8 cellular contexts compared by ENCODE assay signal in the genomic region with DNA sequence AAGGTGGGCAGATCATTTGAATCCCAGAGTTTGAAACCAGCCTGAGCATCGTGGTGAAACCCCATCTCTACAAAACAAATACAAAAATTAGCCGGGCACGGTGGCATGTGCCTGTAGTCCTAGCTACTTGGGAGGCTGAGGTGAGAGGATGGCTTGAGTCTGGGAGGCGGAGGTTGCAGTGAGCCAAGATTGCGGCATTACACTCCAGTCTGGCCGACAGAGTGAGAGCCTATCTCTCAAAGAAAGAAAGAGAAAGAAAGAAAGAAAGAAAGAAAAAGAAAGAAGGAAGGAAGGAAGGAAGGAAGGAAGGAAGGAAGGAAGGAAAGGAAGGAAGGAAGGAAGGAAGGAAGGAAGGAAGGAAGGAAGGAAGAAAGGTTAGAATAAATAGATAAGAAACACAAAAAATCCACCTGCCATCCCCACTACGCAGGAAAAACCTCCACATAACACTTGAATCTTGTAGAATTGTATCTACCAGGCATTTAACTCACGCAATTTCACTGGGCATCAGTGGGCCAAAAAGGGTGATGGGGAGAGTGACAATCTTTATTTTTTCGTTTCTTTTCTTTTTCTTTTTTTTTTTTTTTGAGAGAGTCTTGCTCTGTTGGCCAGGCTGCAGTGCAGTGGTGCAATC. TPM values are rescaled to one million over a fixed set of nuclear protein-coding genes. Genes with fewer than 3 reads are reported as not detected.
DNase-seq lines count a peak whose midpoint lies in the region; ATAC-seq, FAIRE-seq and TF ChIP-seq lines count a peak whose summit lies in the region.
"Not testable (repeated sequence)": the region's sequence is repeated elsewhere in the genome, so short reads cannot be mapped to it uniquely, and the experiment has no call there.

No MANE protein-coding gene starts in this region.

- H3K9ac ChIP-seq in KMS-11, result peak overlapping the region; percentile 30; the same call in 1 of the 2 replicates
- not testable (repeated sequence) for H3K9ac ChIP-seq in K562 (ENCODE audit: insufficient read depth in 1 of 2, low read depth in 2 of 2, low read length in 2 of 2); fibroblast of lung (ENCODE audit: insufficient read depth, low read length)
- peak overlapping the region; percentile 58 for H3K9ac ChIP-seq in mesenchymal stem cell (ENCODE audit: low read length)

- not testable (repeated sequence) for BruUV-seq in A673 (replicated peaks; lab: Mats Ljungman, UMichigan); K562 (replicated peaks; lab: Mats Ljungman, UMichigan)

- peak overlapping the region; percentile 1 for H2BK5ac ChIP-seq in mesenchymal stem cell (ENCODE audit: low read depth, low read length, poor library complexity, severe bottlenecking)

- H3K9me3 ChIP-seq in A673 (ENCODE audit: low read depth, low read length, poor library complexity, severe bottlenecking); K562 (replicated peaks; ENCODE audit: control insufficient read depth, insufficient read depth, low read depth, low read length); fibroblast of lung (ENCODE audit: control insufficient read depth, insufficient read depth, low read depth, low read length); mesenchymal stem cell (ENCODE audit: control insufficient read depth, low read length); gastrocnemius medialis; tibial nerve: not testable (repeated sequence)

- peak overlapping the region; percentile 83 for H3K27ac ChIP-seq in A673 (ENCODE audit: low read depth, low read length, poor library complexity, severe bottlenecking)
- peak overlapping the region; percentile 13; the same call in 1 of the 2 replicates for H3K27ac ChIP-seq in KMS-11
- H3K27ac ChIP-seq in K562 (ENCODE audit: extremely low read depth, low read depth, low read length); fibroblast of lung (ENCODE audit: insufficient read depth, low read length): not testable (repeated sequence)
- peak overlapping the region; percentile 80 for H3K27ac ChIP-seq in mesenchymal stem cell (ENCODE audit: low read length, poor library complexity, severe bottlenecking)
- H3K27ac ChIP-seq in gastrocnemius medialis, result peak overlapping the region; percentile 69 to 83 (median 72)
- H3K27ac ChIP-seq in tibial nerve, result peak overlapping the region; percentile 42 to 86 (median 76)

- H4K20me1 ChIP-seq in KMS-11 (ENCODE audit: insufficient read depth); K562 (replicated peaks; ENCODE audit: control insufficient read depth, insufficient read depth, low read length); fibroblast of lung (ENCODE audit: control insufficient read depth, extremely low read depth, insufficient read depth, low read length): not testable (repeated sequence)

- H3K4me3 Mint-ChIP-seq in activated CD8-positive, alpha-beta T cell treated with anti-CD3 and anti-CD28 coated beads, Interleukin-2, amount 10 ng/mL, durations not matched to agents 7 days and 5 days, result peak overlapping the region; percentile 51

- H3K4me3 ChIP-seq in A673 (ENCODE audit: low read depth, low read length, poor library complexity, severe bottlenecking) (peak overlapping the region; percentile 16), mesenchymal stem cell (ENCODE audit: insufficient read depth in 1 of 2, low read depth in 1 of 2, low read length in 2 of 2) (peak overlapping the region in 1 of 2 experiments; percentile 64), gastrocnemius medialis (peak overlapping the region in 1 of 4 donors; percentile 37), tibial nerve (peak overlapping the region in 2 of 4 donors; percentile 19 to 24)
- not testable (repeated sequence) for H3K4me3 ChIP-seq in KMS-11 (IDR thresholded peaks at IDR 0.05; ENCODE audit: insufficient read depth, low read depth, low read length); K562; fibroblast of lung (replicated peaks in 1 of 4; ENCODE audit: control extremely low read depth in 1 of 4, insufficient read depth in 1 of 4, low read depth in 3 of 4, low read length in 4 of 4)

- H3K79me1 ChIP-seq in mesenchymal stem cell (replicated peaks; ENCODE audit: low read length, poor library complexity, severe bottlenecking), result not testable (repeated sequence)

- not testable (repeated sequence) for TF ChIP-seq RAD21 in K562 (CRISPR knock-in tag; conservative IDR thresholded peaks at IDR 0.05 in 1 of 2, IDR thresholded peaks at IDR 0.05 in 1 of 2)

- peak overlapping the region; percentile 10 for H4K8ac ChIP-seq in mesenchymal stem cell (ENCODE audit: low read length)

- H2BK120ac ChIP-seq in mesenchymal stem cell (ENCODE audit: low read depth, low read length), result peak overlapping the region; percentile 67

- H3K4ac ChIP-seq in mesenchymal stem cell (ENCODE audit: low read depth in 1 of 2, low read length in 2 of 2), result peak overlapping the region in 1 of 2 experiments; percentile 75

- H4K91ac ChIP-seq in mesenchymal stem cell (ENCODE audit: low read length), result peak overlapping the region; percentile 81

- H2AK5ac ChIP-seq in mesenchymal stem cell (ENCODE audit: low read length, severe bottlenecking), result not testable (repeated sequence)

- FAIRE-seq in K562 (lab: Jason Lieb, UNC), result not testable (repeated sequence)

- not testable (repeated sequence) for TF ChIP-seq EP300 in K562 (IDR thresholded peaks at IDR 0.05; ENCODE audit: low read length); tibial nerve (IDR thresholded peaks at IDR 0.05)

- H3K4me2 ChIP-seq in KMS-11 (peak overlapping the region; percentile 87), fibroblast of lung (ENCODE audit: extremely low read depth, insufficient read depth, low read length) (peak overlapping the region; percentile 15)
- H3K4me2 ChIP-seq in K562 (ENCODE audit: insufficient read depth, low read length); mesenchymal stem cell (ENCODE audit: low read length, poor library complexity, severe bottlenecking): not testable (repeated sequence)

- DNase-seq in A673 (ENCODE audit: low spot score), result peak; percentile 74
- DNase-seq in activated CD8-positive, alpha-beta T cell treated with anti-CD3 and anti-CD28 coated beads, Interleukin-2, amount 10 ng/mL, durations not matched to agents 7 days and 5 days; K562 (ENCODE audit: extremely low read depth in 1 of 4, low spot score in 3 of 4); fibroblast of lung (ENCODE audit: low read depth in 2 of 2); mesenchymal stem cell; gastrocnemius medialis; tibial nerve (ENCODE audit: low spot score in 2 of 2): not testable (repeated sequence)

- not testable (repeated sequence) for TF ChIP-seq CTCF in A673 (conservative IDR thresholded peaks at IDR 0.05; ENCODE audit: low read depth, low read length); KMS-11 (conservative IDR thresholded peaks at IDR 0.05; ENCODE audit: low read depth, low read length); K562 (IDR thresholded peaks at IDR 0.05 in 2 of 3, conservative IDR thresholded peaks at IDR 0.05 in 1 of 3; ENCODE audit: insufficient read depth in 2 of 3, low read depth in 1 of 3, low read length in 3 of 3); fibroblast of lung (conservative IDR thresholded peaks at IDR 0.05 in 1 of 2, IDR thresholded peaks at IDR 0.05 in 1 of 2; ENCODE audit: low read depth in 1 of 2, low read length in 2 of 2); gastrocnemius medialis (IDR thresholded peaks at IDR 0.05 in 4 of 5, conservative IDR thresholded peaks at IDR 0.05 in 1 of 5); tibial nerve (IDR thresholded peaks at IDR 0.05)

- H3K36me3 ChIP-seq in A673 (ENCODE audit: insufficient read depth, low read length, poor library complexity, severe bottlenecking); KMS-11 (ENCODE audit: insufficient read depth); K562 (ENCODE audit: control insufficient read depth, insufficient read depth, low read length); fibroblast of lung (ENCODE audit: control insufficient read depth, insufficient read depth, low read length); mesenchymal stem cell (ENCODE audit: control insufficient read depth in 1 of 2, insufficient read depth in 2 of 2, low read depth in 1 of 2, low read length in 2 of 2); gastrocnemius medialis; tibial nerve: not testable (repeated sequence)

- H3K18ac ChIP-seq in mesenchymal stem cell (ENCODE audit: low read depth in 1 of 2, low read length in 2 of 2), result peak overlapping the region; percentile 68 to 69

- TF ChIP-seq POLR2A in K562 (conservative IDR thresholded peaks at IDR 0.05); gastrocnemius medialis (IDR thresholded peaks at IDR 0.05); tibial nerve (IDR thresholded peaks at IDR 0.05): not testable (repeated sequence)

- H3K36me3 Mint-ChIP-seq in activated CD8-positive, alpha-beta T cell treated with anti-CD3 and anti-CD28 coated beads, Interleukin-2, amount 10 ng/mL, durations not matched to agents 7 days and 5 days (ENCODE audit: low read depth), result not testable (repeated sequence)

- CTCF ChIA-PET in A673 (lab: Charles Lee) (interaction anchor here (0.8 kb wide), 1 partner anchor 273 kb away, joined by 4 read pairs; no protein-coding TSS in a partner anchor), K562 (lab: Yijun Ruan, JAX; ENCODE audit: low intra/inter-chr PET ratio) (interaction anchor here (1.1 kb wide), 1 partner anchor 11 kb away, joined by 3 read pairs; no protein-coding TSS in a partner anchor)
- CTCF ChIA-PET in activated CD8-positive, alpha-beta T cell treated with anti-CD3 and anti-CD28 coated beads, Interleukin-2, amount 10 ng/mL, durations not matched to agents 7 days and 5 days (lab: Charles Lee), result interaction anchor here (0.6 to 4.2 kb wide), 4 partner anchors 12 to 297 kb away, joined by 3 to 19 read pairs (median 3); no protein-coding TSS in a partner anchor

- H2BK12ac ChIP-seq in mesenchymal stem cell (ENCODE audit: low read length in 2 of 2), result peak overlapping the region; percentile 1 to 80

- H2BK15ac ChIP-seq in mesenchymal stem cell (ENCODE audit: low read depth, poor library complexity, severe bottlenecking), result peak overlapping the region; percentile 21

- not testable (repeated sequence) for ATAC-seq in activated CD8-positive, alpha-beta T cell treated with anti-CD3 and anti-CD28 coated beads, Interleukin-2, amount 10 ng/mL, durations not matched to agents 7 days and 5 days; K562; gastrocnemius medialis

- not testable (repeated sequence) for H3K9me1 ChIP-seq in K562 (ENCODE audit: control insufficient read depth, insufficient read depth, low read length)

- peaks cover 38% of the 10 kb centered on the region for H3K27me3 Mint-ChIP-seq in activated CD8-positive, alpha-beta T cell treated with anti-CD3 and anti-CD28 coated beads, Interleukin-2, amount 10 ng/mL, durations not matched to agents 7 days and 5 days (ENCODE audit: low read depth)

- not testable (repeated sequence) for H3K23ac ChIP-seq in mesenchymal stem cell (ENCODE audit: low read length in 2 of 2)

- H3K4me1 ChIP-seq in A673 (ENCODE audit: insufficient read depth, low read length, poor library complexity, severe bottlenecking) (peaks cover 32% of the 10 kb centered on the region), KMS-11 (ENCODE audit: low read depth, poor library complexity, severe bottlenecking) (peaks cover 34% of the 10 kb centered on the region), K562 (replicated peaks in 1 of 2; ENCODE audit: control insufficient read depth in 2 of 2, insufficient read depth in 2 of 2, low read length in 2 of 2) (peaks cover 20 to 22% of the 10 kb centered on the region in 2 experiments), fibroblast of lung (ENCODE audit: control insufficient read depth, extremely low read depth, insufficient read depth, low read length) (peaks cover 18% of the 10 kb centered on the region), mesenchymal stem cell (ENCODE audit: control insufficient read depth, insufficient read depth, low read depth, low read length) (peaks cover 11% of the 10 kb centered on the region), gastrocnemius medialis (peaks cover 10 to 16% of the 10 kb centered on the region in 2 donors), tibial nerve (peaks cover 0 to 34% (median 16%) of the 10 kb centered on the region in 4 donors)

- not testable (repeated sequence) for H3K27me3 ChIP-seq in A673 (replicated peaks; ENCODE audit: insufficient read depth, low read depth, low read length, poor library complexity); K562 (ENCODE audit: control insufficient read depth in 2 of 2, insufficient read depth in 2 of 2, low read length in 2 of 2); fibroblast of lung (ENCODE audit: control insufficient read depth, insufficient read depth, low read length); mesenchymal stem cell (ENCODE audit: control insufficient read depth in 1 of 2, insufficient read depth in 1 of 2, low read length in 2 of 2); gastrocnemius medialis; tibial nerve
- peaks cover 80% of the 10 kb centered on the region for H3K27me3 ChIP-seq in KMS-11 (ENCODE audit: insufficient read depth, low read depth)

- H3K4me1 Mint-ChIP-seq in activated CD8-positive, alpha-beta T cell treated with anti-CD3 and anti-CD28 coated beads, Interleukin-2, amount 10 ng/mL, durations not matched to agents 7 days and 5 days (ENCODE audit: low read depth), result peaks cover 61% of the 10 kb centered on the region

- not testable (repeated sequence) for H3K79me2 ChIP-seq in KMS-11 (ENCODE audit: insufficient read depth, low read depth); K562 (ENCODE audit: control insufficient read depth, insufficient read depth, low read length); fibroblast of lung (ENCODE audit: control insufficient read depth, insufficient read depth, low read length)

- intact Hi-C loops in A673 (cut with micrococcal nuclease; ENCODE audit: unreplicated experiment) (loop anchor here (2.0 to 5.0 kb wide), 2 partner anchors 85 to 325 kb away; no protein-coding TSS in a partner anchor), gastrocnemius medialis (cut with DNase I; ENCODE audit: low total_unique reads) (loop anchor here (2.0 kb wide), 1 partner anchor 43 kb away; no protein-coding TSS in a partner anchor)
- intact Hi-C loops in K562 (cut with micrococcal nuclease), result not testable (repeated sequence)

- peak overlapping the region; percentile 39; the same call in 1 of the 2 replicates for H2AFZ ChIP-seq in KMS-11 (ENCODE audit: low read depth)
- H2AFZ ChIP-seq in K562 (ENCODE audit: low read depth, low read length); fibroblast of lung (ENCODE audit: low read length); mesenchymal stem cell (ENCODE audit: low read depth, low read length): not testable (repeated sequence)

- not testable (repeated sequence) for H3K14ac ChIP-seq in mesenchymal stem cell (ENCODE audit: low read length in 2 of 2)

- H3K9me3 Mint-ChIP-seq in activated CD8-positive, alpha-beta T cell treated with anti-CD3 and anti-CD28 coated beads, Interleukin-2, amount 10 ng/mL, durations not matched to agents 7 days and 5 days (ENCODE audit: insufficient read depth), result not testable (repeated sequence)

- POLR2A ChIA-PET in A673 (lab: Charles Lee; ENCODE audit: low non-redundant PET), result not testable (repeated sequence)
- POLR2A ChIA-PET in activated CD8-positive, alpha-beta T cell treated with anti-CD3 and anti-CD28 coated beads, Interleukin-2, amount 10 ng/mL, durations not matched to agents 7 days and 5 days (lab: Charles Lee), result interaction anchor here (2.6 kb wide), 1 partner anchor 260 kb away, joined by 7 read pairs; no protein-coding TSS in a partner anchor
- POLR2A ChIA-PET in K562 (lab: Yijun Ruan, JAX), result interaction anchor here (0.6 to 1.0 kb wide), 5 partner anchors 23 to 264 kb away, joined by 3 to 5 read pairs (median 3); a partner anchor contains a TSS

- peak overlapping the region; percentile 27 for H3K27ac Mint-ChIP-seq in activated CD8-positive, alpha-beta T cell treated with anti-CD3 and anti-CD28 coated beads, Interleukin-2, amount 10 ng/mL, durations not matched to agents 7 days and 5 days

- in situ Hi-C loops in K562 (cut with MboI), result not testable (repeated sequence)
- in situ Hi-C loops in gastrocnemius medialis (cut with MboI; ENCODE audit: low sequenced_read_pairs in 4 of 4), result loop anchor here in 2 of 4 donors (25.0 kb wide), 1 partner anchor 165 kb away; no protein-coding TSS in a partner anchor

- 27% methylated on average over 7 of the region's 9 CpGs for WGBS in K562 (ENCODE audit: insufficient coverage, low coverage, missing lambda C conversion rate)
- 92% methylated on average over 6 of the region's 9 CpGs for WGBS in mesenchymal stem cell
- 67 to 76% methylated on average over 9 of the region's 9 CpGs for WGBS in tibial nerve, 2 donors

RNA-seq across cellular contexts. Expression of a gene that starts 58.3 kb away (rescaled TPM):
- total RNA-seq in A673 (2021) (47.4 and 47.8 TPM in 2 replicates), K562 (2014; rRNA removed) (56.4 and 69.8 TPM in 2 replicates), K562 (2014; rRNA removed; fragmentation: Illumina TruSeq; extraction: Trizol) (44.5 and 49.4 TPM in 2 replicates), K562 (2015; rRNA removed; fragmentation: Illumina TruSeq; extraction: Trizol) (58.5 and 58.9 TPM in 2 replicates), K562 (2021) (71.9 and 80.4 TPM in 2 replicates), fibroblast of lung (12.8 and 20.0 TPM in 2 replicates), gastrocnemius medialis (10 to 100 TPM; 21.8 to 46.8 (median 44.4) TPM), tibial nerve (10 to 100 TPM; 20.7 to 26.7 (median 23.7) TPM)
- total RNA-seq in activated CD8-positive, alpha-beta T cell treated with anti-CD3 and anti-CD28 coated beads, Interleukin-2, amount 10 ng/mL, durations not matched to agents 7 days and 5 days, result 10 to 100 TPM; 59.7 to 62.5 TPM
- 39.8 and 48.2 TPM in 2 replicates for total RNA-seq in K562 (2011; cell fraction: chromatin; rRNA removed; ENCODE audit: low replicate concordance)
- 25.1 and 26.7 TPM in 2 replicates for total RNA-seq in K562 (2011; cell fraction: nucleolus; rRNA removed)
- 44.3 and 59.5 TPM in 2 replicates for total RNA-seq in K562 (2011; cell fraction: nucleoplasm; rRNA removed)
- polyA plus RNA-seq in K562 (2011; rRNA removed) (31.5 and 53.1 TPM in 2 replicates), K562 (2014; fragmentation: Illumina TruSeq; extraction: Trizol) (85.3 and 88.7 TPM in 2 replicates), K562 (2014; fragmentation: Nextera tagmentation; extraction: Ambion mirVana) (10 to 100 TPM; 11.0 to 15.7 TPM), K562 (2014; rRNA removed) (52.5 and 54.0 TPM in 2 replicates), fibroblast of lung (28.5 and 28.7 TPM in 2 replicates)
- 38.3 and 62.4 TPM in 2 replicates for polyA plus RNA-seq in K562 (2011; cell fraction: cytosol; rRNA removed)
- polyA plus RNA-seq in K562 (2011; cell fraction: nucleus; rRNA removed), result 50.2 and 94.2 TPM in 2 replicates
- polyA plus RNA-seq in K562 (2012), result 56.3 and 67.9 TPM in 2 replicates
- polyA minus RNA-seq in K562 (2011; rRNA and poly(A)+ RNA removed), result 40.7 and 49.1 TPM in 2 replicates
- polyA minus RNA-seq in K562 (2011; cell fraction: cytosol; rRNA and poly(A)+ RNA removed), result 25.5 and 37.9 TPM in 2 replicates
- 13.3 and 26.4 TPM in 2 replicates for polyA minus RNA-seq in K562 (2011; cell fraction: nucleus; rRNA and poly(A)+ RNA removed)
- 27.4 and 27.5 TPM in 2 replicates for polyA plus RNA-seq in fibroblast of lung (2012)
- 37.8 and 39.8 TPM in 2 replicates for polyA minus RNA-seq in fibroblast of lung (ENCODE audit: low replicate concordance)
- 66.8 TPM for polyA plus RNA-seq in mesenchymal stem cell (2013, experiment 1 of 2)
- polyA plus RNA-seq in mesenchymal stem cell (2013, experiment 2 of 2), result 65.2 TPM
